ENCODE assay signal across 2 cellular contexts in genomic region chr9:72151099-72151498, GRCh38.
TF ChIP-seq lines count a peak whose summit lies in the region.

No MANE protein-coding gene starts in this region.

TF ChIP-seq in HCT116, 20 proteins besides CTCF, POLR2A, EP300 and RAD21:
- TF ChIP-seq SIN3A (IDR thresholded peaks at IDR 0.05; ENCODE audit: low read depth) (no peak), CBX3 (IDR thresholded peaks at IDR 0.05; ENCODE audit: low read depth) (no peak), JUND (IDR thresholded peaks at IDR 0.05) (no peak), POLR2AphosphoS5 (IDR thresholded peaks at IDR 0.05; ENCODE audit: low read depth, low read length) (no peak), EGR1 (IDR thresholded peaks at IDR 0.05; ENCODE audit: low read depth) (no peak), REST (IDR thresholded peaks at IDR 0.05; ENCODE audit: low read depth) (no peak), SP1 (IDR thresholded peaks at IDR 0.05; ENCODE audit: low read depth) (no peak), ELF1 (IDR thresholded peaks at IDR 0.05; ENCODE audit: borderline replicate concordance, low read depth) (no peak), ZNF274 (IDR thresholded peaks at IDR 0.05; ENCODE audit: low read depth, low read length) (no peak), ZBTB33 (IDR thresholded peaks at IDR 0.05; ENCODE audit: extremely low read depth, insufficient replicate concordance, low read length) (no peak)
TF ChIP-seq in HCT116: peak in this region for 0.

TF ChIP-seq in K562, 482 proteins besides CTCF, POLR2A, EP300 and RAD21:
- TF ChIP-seq STAT5A (IDR thresholded peaks at IDR 0.05; ENCODE audit: borderline replicate concordance, low read length), result no peak
- no peak for TF ChIP-seq ZNF282 (CRISPR knock-in tag; IDR thresholded peaks at IDR 0.05)
- TF ChIP-seq POLR2AphosphoS2 (IDR thresholded peaks at IDR 0.05; ENCODE audit: low read length), result no peak
- no peak for TF ChIP-seq DNMT1 (IDR thresholded peaks at IDR 0.05)
- no peak for TF ChIP-seq ZNF133 (CRISPR knock-in tag; IDR thresholded peaks at IDR 0.05)
- no peak for TF ChIP-seq SRSF1 (IDR thresholded peaks at IDR 0.05; ENCODE audit: low read depth, low read length)
- TF ChIP-seq CSDE1 (IDR thresholded peaks at IDR 0.05), result no peak
- TF ChIP-seq PBX2 (CRISPR knock-in tag; IDR thresholded peaks at IDR 0.05; ENCODE audit: low read depth), result no peak
- TF ChIP-seq PBX2 (tag; conservative IDR thresholded peaks at IDR 0.05; ENCODE audit: low read depth), result no peak
- TF ChIP-seq ZNF445 (CRISPR knock-in tag; IDR thresholded peaks at IDR 0.05; ENCODE audit: low read depth), result no peak
- TF ChIP-seq ZNF518B (CRISPR knock-in tag; IDR thresholded peaks at IDR 0.05), result no peak
